In genomic region chr1:229139320-229139719, GRCh38 we compare ENCODE assay signal across 8 cellular contexts.
A peak's percentile ranks its signal among the peaks of the same experiment; 100 is the strongest.
DNase-seq lines count a peak whose midpoint lies in the region; ATAC-seq and TF ChIP-seq lines count a peak whose summit lies in the region.
"Had no signal": no experiment of that assay in that cellular context is flagged by ENCODE, and none has a peak within 500 bp of the region (broad histone marks: within the 10 kb centered on the region; RNA-seq: fewer than 3 reads in every experiment).

No MANE protein-coding gene starts in this region.

- ATAC-seq in GM18498 (IDR thresholded peaks at IDR 0.05; ENCODE audit: unreplicated experiment) = peak; percentile 59
- ATAC-seq in GM21529 (IDR thresholded peaks at IDR 0.05; ENCODE audit: unreplicated experiment) = peak; percentile 74
- peak in 1 of 2 donors; percentile 18 for ATAC-seq in naive B cell (ENCODE audit: low read depth in 2 of 2)
- ATAC-seq in HG03469 (IDR thresholded peaks at IDR 0.05; ENCODE audit: unreplicated experiment) = no peak

- no peaks in the 10 kb centered on the region for H3K27me3 Mint-ChIP-seq in naive B cell

- H3K4me1 Mint-ChIP-seq in naive B cell = peaks cover 22 to 36% (median 25%) of the 10 kb centered on the region in 3 donors

- peaks cover 2 to 3% of the 10 kb centered on the region in 2 donors for H3K36me3 Mint-ChIP-seq in naive B cell

- H3K4me3 Mint-ChIP-seq in naive B cell = peak overlapping the region in 6 of 8 donors; percentile 2 to 84 (median 68)

- peak overlapping the region in 3 of 6 donors; percentile 3 to 5 (median 4) for H3K27ac Mint-ChIP-seq in naive B cell

- peak; percentile 79 for DNase-seq in NCI-H82 (lab: John Stamatoyannopoulos, UW)
- DNase-seq in naive B cell = no peak
- no peak for DNase-seq in foreskin fibroblast
- DNase-seq in NCI-H446 treated with DMSO at 0.1 percent for 48 hours (lab: John Stamatoyannopoulos, UW) = no peak
- DNase-seq: WERI-Rb-1 had no signal

- H3K4me3 ChIP-seq in foreskin fibroblast (ENCODE audit: low read depth in 1 of 2, low read length in 2 of 2) = no peak overlapping the region

- TF ChIP-seq CTCF in foreskin fibroblast (IDR thresholded peaks at IDR 0.05; ENCODE audit: low read depth, low read length) = no peak

- peaks cover 0 to 22% (median 13%) of the 10 kb centered on the region in 7 donors for H3K9me3 Mint-ChIP-seq in naive B cell
